Comparison of ENCODE assay signal across 13 cellular contexts in genomic region chr5:131258733-131259132, GRCh38. TPM values are rescaled to one million over a fixed set of nuclear protein-coding genes. Genes with fewer than 3 reads are reported as not detected.
DNase-seq lines count a peak whose midpoint lies in the region; ATAC-seq, FAIRE-seq and TF ChIP-seq lines count a peak whose summit lies in the region.
"Had no signal": no experiment of that assay in that cellular context is flagged by ENCODE, and none has a peak within 500 bp of the region (broad histone marks: within the 10 kb centered on the region; RNA-seq: fewer than 3 reads in every experiment).

No MANE protein-coding gene starts in this region.

- H4K20me1 ChIP-seq in H1 (replicated peaks in 1 of 2; ENCODE audit: control insufficient read depth in 1 of 2, insufficient read depth in 2 of 2, low read length in 2 of 2): no peaks in the 10 kb centered on the region

- H3K27ac Mint-ChIP-seq in activated naive CD4-positive, alpha-beta T cell treated with anti-CD3 and anti-CD28 coated beads for 36 hours: peak overlapping the region; percentile 77
- peak overlapping the region; percentile 98 for H3K27ac Mint-ChIP-seq in T-helper 17 cell

- H4K5ac ChIP-seq in H1 (ENCODE audit: insufficient read length, low read depth, low read length): no peak overlapping the region

- ATAC-seq in T-helper 17 cell: no peak
- ATAC-seq in upper lobe of left lung (ENCODE audit: low FRiP score in 2 of 2): no peak

- no peak overlapping the region for H2BK20ac ChIP-seq in H1 (ENCODE audit: low read length)

- H3K36me3 Mint-ChIP-seq in activated naive CD4-positive, alpha-beta T cell treated with anti-CD3 and anti-CD28 coated beads for 36 hours (ENCODE audit: low read depth): peaks cover 24% of the 10 kb centered on the region
- peaks cover 7% of the 10 kb centered on the region for H3K36me3 Mint-ChIP-seq in T-helper 17 cell (ENCODE audit: low read depth)

- WGBS in H1 (ENCODE audit: extremely low coverage in 1 of 2, insufficient coverage in 1 of 2, insufficient read length in 1 of 2, insufficient replicate concordance in 2 of 2, low coverage in 1 of 2, low lambda C conversion rate in 2 of 2, missing lambda C conversion rate in 1 of 2), 2 experiments: 63% methylated on average over 2 of the region's 2 CpGs; no CpG with 5 or more reads in 1 of the 2 experiments
- 28 to 76% methylated on average over 2 of the region's 2 CpGs for WGBS in upper lobe of left lung, 2 donors

- H3K9ac ChIP-seq in H1 (replicated peaks in 1 of 4; ENCODE audit: extremely low read depth in 1 of 4, low read depth in 3 of 4, low read length in 3 of 4): no peak overlapping the region

- no peak for TF ChIP-seq EP300 in H1 (IDR thresholded peaks at IDR 0.05; ENCODE audit: borderline replicate concordance in 1 of 2, low read depth in 2 of 2, low read length in 2 of 2)
- TF ChIP-seq EP300 in upper lobe of left lung (IDR thresholded peaks at IDR 0.05): no peak

- H3K4me1 ChIP-seq in H1 (replicated peaks in 1 of 4; ENCODE audit: control insufficient read depth in 3 of 4, insufficient read depth in 4 of 4, low read length in 3 of 4) (peaks cover 0 to 2% (median 0%) of the 10 kb centered on the region in 4 experiments; a peak in 2 of 7 replicates), upper lobe of left lung (peaks cover 3 to 24% (median 19%) of the 10 kb centered on the region in 4 donors)

- no peaks in the 10 kb centered on the region for H3K79me1 ChIP-seq in H1 (ENCODE audit: low read depth, low read length)

- in situ Hi-C loops in brain microvascular endothelial cell (cut with HindIII; ENCODE audit: low pct_ligation_motif_present, low sequenced_read_pairs): no loop called here

- no peak overlapping the region for H3K14ac ChIP-seq in H1 (ENCODE audit: insufficient read length)

- no peak overlapping the region for H3K23ac ChIP-seq in H1 (ENCODE audit: insufficient read length)

- H3K4me3 ChIP-seq in H1 (ENCODE audit: extremely low read depth in 1 of 4, insufficient read depth in 2 of 4, low read depth in 3 of 4, low read length in 4 of 4) (no peak overlapping the region), upper lobe of left lung (no peak overlapping the region), brain microvascular endothelial cell (ENCODE audit: low read depth, low read length) (no peak overlapping the region)

- H2AFZ ChIP-seq in H1 (ENCODE audit: low read length): 0 out of 2 replicates have a peak overlapping the region, but pooled peaks have one; percentile 47

- H3K18ac ChIP-seq in H1 (ENCODE audit: extremely low read depth, low read length): no peak overlapping the region

- no peak for DNase-seq in activated naive CD4-positive, alpha-beta T cell treated with anti-CD3 and anti-CD28 coated beads for 36 hours
- no peak for DNase-seq in activated naive CD4-positive, alpha-beta T cell (lab: John Stamatoyannopoulos, UW)
- DNase-seq in T-helper 17 cell: no peak
- DNase-seq in H1 (ENCODE audit: low read depth in 1 of 2, low spot score in 2 of 2): no peak
- DNase-seq in upper lobe of left lung: no peak
- DNase-seq in EL: no peak
- DNase-seq in HK-2 (ENCODE audit: unreplicated experiment): no peak
- DNase-seq in brain microvascular endothelial cell: no peak
- DNase-seq: mesenchymal stem cell; NCI-H1092 treated with DMSO at 0.1 percent for 48 hours; NCI-H345; stimulated activated CD4-positive, alpha-beta T cell treated with anti-CD3 and anti-CD28 coated beads, Interleukin-15, amount 100 ng/mL, for 24 hours had no signal

- TF ChIP-seq POLR2A in H1 (IDR thresholded peaks at IDR 0.05; ENCODE audit: control extremely low read depth in 1 of 2, low read depth in 2 of 2, low read length in 2 of 2): no peak
- no peak for TF ChIP-seq POLR2A in upper lobe of left lung (IDR thresholded peaks at IDR 0.05)

- H3K9me3 ChIP-seq in T-helper 17 cell (ENCODE audit: control insufficient read depth, low read length, poor library complexity, severe bottlenecking) (no peaks in the 10 kb centered on the region), H1 (ENCODE audit: insufficient read depth in 2 of 2, low read depth in 1 of 2, low read length in 1 of 2) (no peaks in the 10 kb centered on the region), upper lobe of left lung (no peaks in the 10 kb centered on the region)

- no peak overlapping the region for H2AK5ac ChIP-seq in H1 (ENCODE audit: low read depth, low read length)

- H4K91ac ChIP-seq in H1 (replicated peaks; ENCODE audit: insufficient read length, low read length): no peak overlapping the region

- TF ChIP-seq RAD21 in H1 (IDR thresholded peaks at IDR 0.05 in 1 of 2, conservative IDR thresholded peaks at IDR 0.05 in 1 of 2; ENCODE audit: low read depth in 2 of 2, low read length in 2 of 2): no peak

- H3K79me2 ChIP-seq in H1 (ENCODE audit: control insufficient read depth in 1 of 2, insufficient read depth in 2 of 2, low read length in 2 of 2): no peaks in the 10 kb centered on the region

- CTCF ChIA-PET in activated naive CD4-positive, alpha-beta T cell treated with anti-CD3 and anti-CD28 coated beads for 36 hours (lab: Charles Lee): interaction anchor here (0.7 to 1.0 kb wide), 2 partner anchors 10 to 67 kb away, joined by 3 read pairs; no protein-coding TSS in a partner anchor
- CTCF ChIA-PET in H1 (lab: Charles Lee; ENCODE audit: partially characterized antibody): interaction anchor here (1.2 to 1.4 kb wide), 2 partner anchors 120 to 123 kb away, joined by 3 to 5 read pairs; no protein-coding TSS in a partner anchor

- TF ChIP-seq CTCF in H1 (IDR thresholded peaks at IDR 0.05; ENCODE audit: control extremely low read depth in 1 of 3, insufficient read depth in 1 of 3, low read depth in 1 of 3, low read length in 3 of 3): no peak
- TF ChIP-seq CTCF in upper lobe of left lung (IDR thresholded peaks at IDR 0.05): no peak
- no peak for TF ChIP-seq CTCF in brain microvascular endothelial cell (IDR thresholded peaks at IDR 0.05; ENCODE audit: low read depth, low read length, missing control alignments)

- no peak overlapping the region for H4K8ac ChIP-seq in H1 (ENCODE audit: extremely low read depth, insufficient read depth, low read length)

- H3K27me3 ChIP-seq in H1 (replicated peaks in 1 of 4; ENCODE audit: control insufficient read depth in 3 of 4, extremely low read depth in 1 of 4, insufficient read depth in 3 of 4, low read length in 3 of 4) (no peaks in the 10 kb centered on the region), upper lobe of left lung (no peaks in the 10 kb centered on the region), brain microvascular endothelial cell (replicated peaks) (no peaks in the 10 kb centered on the region)

- H3K23me2 ChIP-seq in H1 (ENCODE audit: low read depth, low read length): peaks cover 2% of the 10 kb centered on the region; the same call in 1 of the 2 replicates

- H2BK12ac ChIP-seq in H1 (ENCODE audit: low read depth, low read length): no peak overlapping the region

- peak; percentile 45 for FAIRE-seq in H1 (lab: Jason Lieb, UNC)
- FAIRE-seq: H54 had no signal

- H2BK120ac ChIP-seq in H1 (replicated peaks; ENCODE audit: low read depth, low read length): no peak overlapping the region

- peaks cover 76% of the 10 kb centered on the region for H3K4me1 Mint-ChIP-seq in activated naive CD4-positive, alpha-beta T cell treated with anti-CD3 and anti-CD28 coated beads for 36 hours (ENCODE audit: low read depth)
- H3K4me1 Mint-ChIP-seq in T-helper 17 cell: peaks cover 50% of the 10 kb centered on the region

- no peak overlapping the region for H3K4ac ChIP-seq in H1 (replicated peaks; ENCODE audit: insufficient read length, low read depth, low read length)

- H2BK5ac ChIP-seq in H1 (ENCODE audit: low read depth, low read length): no peak overlapping the region

- H3K4me3 Mint-ChIP-seq in activated naive CD4-positive, alpha-beta T cell treated with anti-CD3 and anti-CD28 coated beads for 36 hours: peak overlapping the region; percentile 19
- H3K4me3 Mint-ChIP-seq in T-helper 17 cell: peak overlapping the region; percentile 84

- no peak overlapping the region for H3K27ac ChIP-seq in H1 (ENCODE audit: low read depth, low read length)
- peak overlapping the region in 3 of 4 donors; percentile 50 to 67 (median 65) for H3K27ac ChIP-seq in upper lobe of left lung
- no peak overlapping the region for H3K27ac ChIP-seq in brain microvascular endothelial cell

- no peak overlapping the region for H3K56ac ChIP-seq in H1 (replicated peaks; ENCODE audit: insufficient read length, low read depth, low read length)

- H3K27me3 Mint-ChIP-seq in activated naive CD4-positive, alpha-beta T cell treated with anti-CD3 and anti-CD28 coated beads for 36 hours (ENCODE audit: low read depth): no peaks in the 10 kb centered on the region
- H3K27me3 Mint-ChIP-seq in T-helper 17 cell: no peaks in the 10 kb centered on the region

- H3K4me2 ChIP-seq in H1 (ENCODE audit: insufficient read depth in 1 of 2, low read depth in 2 of 2, low read length in 2 of 2): no peak overlapping the region

- intact Hi-C loops in activated naive CD4-positive, alpha-beta T cell treated with anti-CD3 and anti-CD28 coated beads for 36 hours (cut with micrococcal nuclease): loop anchor here (5.0 to 10.0 kb wide), 3 partner anchors 536 to 839 kb away; partner anchors contain the start of gene FNIP1

- H3K36me3 ChIP-seq in H1 (ENCODE audit: control insufficient read depth in 2 of 4, insufficient read depth in 4 of 4, low read length in 3 of 4) (no peaks in the 10 kb centered on the region), upper lobe of left lung (no peaks in the 10 kb centered on the region), brain microvascular endothelial cell (replicated peaks) (no peaks in the 10 kb centered on the region)

- H3K9me3 Mint-ChIP-seq in activated naive CD4-positive, alpha-beta T cell treated with anti-CD3 and anti-CD28 coated beads for 36 hours: no peaks in the 10 kb centered on the region

- POLR2A ChIA-PET in H1 (lab: Charles Lee; ENCODE audit: partially characterized antibody): no interaction called here

- H2BK15ac ChIP-seq in H1 (ENCODE audit: low read length): no peak overlapping the region

TF ChIP-seq in H1, 55 proteins besides CTCF, POLR2A, EP300 and RAD21 (continues in another document):
- no peak for TF ChIP-seq SRF (IDR thresholded peaks at IDR 0.05; ENCODE audit: low read depth, low read length)
- no peak for TF ChIP-seq EGR1 (IDR thresholded peaks at IDR 0.05; ENCODE audit: borderline replicate concordance, low read depth, low read length)
- TF ChIP-seq GTF2F1 (IDR thresholded peaks at IDR 0.05; ENCODE audit: borderline replicate concordance, low read depth, low read length): no peak

RNA-seq across cellular contexts. Expression of gene CDC42SE2, which starts 5.1 kb away (rescaled TPM):
- total RNA-seq in activated naive CD4-positive, alpha-beta T cell treated with anti-CD3 and anti-CD28 coated beads for 36 hours: 100 to 1,000 TPM; 106 to 108 TPM
- total RNA-seq in T-helper 17 cell (100 to 1,000 TPM; 215 to 245 TPM), upper lobe of left lung (10 to 100 TPM; 13.6 to 92.1 (median 36.5) TPM)
- total RNA-seq in H1 (2021; fragmentation: NEBNext Ultra II Directional; extraction: Animal tissue kit (Norgen Biotek cat#: 25700)): 26.3 and 30.8 TPM in 2 replicates
- 8.0 and 16.7 TPM in 2 replicates for polyA plus RNA-seq in H1 (2011; rRNA removed)
- 15.7 TPM for polyA plus RNA-seq in H1 (2011; cell fraction: cytosol; rRNA removed)
- polyA plus RNA-seq in H1 (2011; cell fraction: nucleus; rRNA removed): 1.8 TPM
- 11.4 to 20.8 TPM (median 13.7 TPM) in 4 replicates for polyA plus RNA-seq in H1 (2012, experiment 1 of 2)
- polyA plus RNA-seq in H1 (2012, experiment 2 of 2): 6.7 TPM
- 14.7 TPM for polyA plus RNA-seq in H1 (2013, experiment 1 of 2)
- 15.2 TPM for polyA plus RNA-seq in H1 (2013, experiment 2 of 2)
- polyA minus RNA-seq in H1 (2011; rRNA and poly(A)+ RNA removed): 17.9 and 18.1 TPM in 2 replicates
- polyA minus RNA-seq in H1 (2011; cell fraction: cytosol; rRNA and poly(A)+ RNA removed): 9.8 TPM
- 10.3 TPM for polyA minus RNA-seq in H1 (2011; cell fraction: nucleus; rRNA and poly(A)+ RNA removed)

Comparison
In these comparisons a context has a peak if more than half of its experiments do, and no peak if none do; other contexts are left out.
1. H3K27ac ChIP-seq: peak in upper lobe of left lung (3 of 4); none in H1 (single experiment) and brain microvascular endothelial cell (single experiment).